In genomic region chr6:53347921-53348435, GRCh38 we compare ENCODE assay signal across 7 cellular contexts. TPM values are rescaled to one million over a fixed set of nuclear protein-coding genes. Genes with fewer than 3 reads are reported as not detected.
DNase-seq lines count a peak whose midpoint lies in the region; ATAC-seq and TF ChIP-seq lines count a peak whose summit lies in the region.

No MANE protein-coding gene starts in this region.

- no peak for TF ChIP-seq POLR2A in right lobe of liver (IDR thresholded peaks at IDR 0.05)

- intact Hi-C loops in dorsolateral prefrontal cortex (cut with DNase I) = loop anchor here (5.0 kb wide), 1 partner anchor 46 kb away; no protein-coding TSS in a partner anchor
- intact Hi-C loops in right lobe of liver (cut with DNase I) = no loop called here

- no peaks in the 10 kb centered on the region for H3K9me3 ChIP-seq in right lobe of liver

- H3K27me3 ChIP-seq in dorsolateral prefrontal cortex (no peaks in the 10 kb centered on the region), right lobe of liver (no peaks in the 10 kb centered on the region)

- TF ChIP-seq CTCF in dorsolateral prefrontal cortex (IDR thresholded peaks at IDR 0.05 in 54 of 56, conservative IDR thresholded peaks at IDR 0.05 in 2 of 56; ENCODE audit: low read depth in 1 of 56, partially characterized antibody in 56 of 56) (peak in 2 of 56 donors; percentile 5 to 13), right lobe of liver (IDR thresholded peaks at IDR 0.05) (no peak)

- DNase-seq in NCI-H2029 treated with DMSO at 0.1 percent for 48 hours (lab: John Stamatoyannopoulos, UW) (peak; percentile 27), dorsolateral prefrontal cortex (peak; percentile 48 to 83 (median 60)), right lobe of liver (peak; percentile 81 to 86 (median 82))
- peak; percentile 35 to 48 for DNase-seq in activated CD4-positive, alpha-beta T cell treated with anti-CD3 and anti-CD28 coated beads for 4 hours
- DNase-seq in stimulated activated CD4-positive, alpha-beta T cell treated with anti-CD3 and anti-CD28 coated beads, Interleukin-4, amount 100 ng/mL, for 4 hours = peak; percentile 37 to 40

- H3K27ac ChIP-seq in dorsolateral prefrontal cortex (peak overlapping the region; percentile 79 to 99 (median 98)), right lobe of liver (peak overlapping the region; percentile 96 to 99 (median 98))

- ATAC-seq in GM18498 (IDR thresholded peaks at IDR 0.05; ENCODE audit: unreplicated experiment) (peak; percentile 20), HG02759 (IDR thresholded peaks at IDR 0.05; ENCODE audit: unreplicated experiment) (peak; percentile 18), right lobe of liver (peak; percentile 64 to 84 (median 72))

- H3K4me1 ChIP-seq in right lobe of liver = peaks cover 0 to 22% (median 11%) of the 10 kb centered on the region in 4 donors

- WGBS in right lobe of liver (ENCODE audit: insufficient coverage, low coverage, low lambda C conversion rate, missing lambda C conversion rate) = 0% methylated on average over 10 of the region's 50 CpGs

- H3K36me3 ChIP-seq in right lobe of liver = no peaks in the 10 kb centered on the region

- peak overlapping the region; percentile 64 to 100 (median 94) for H3K4me3 ChIP-seq in dorsolateral prefrontal cortex
- peak overlapping the region; percentile 73 to 92 (median 89) for H3K4me3 ChIP-seq in right lobe of liver

RNA-seq across cellular contexts. Expression of gene ELOVL5, which starts 0.8 kb away (rescaled TPM):
- total RNA-seq in dorsolateral prefrontal cortex = 100 to 1,000 TPM in 10 of 120 experiments, 10 to 100 TPM in 110; 39.4 to 153 (median 66.8) TPM
- 100 to 1,000 TPM in 1 of 6 experiments, 10 to 100 TPM in 5; 48.5 to 117 (median 55.7) TPM for total RNA-seq in right lobe of liver

Comparison
In these comparisons a context has a peak if more than half of its experiments do, and no peak if none do; other contexts are left out.
1. Peak in every context shown above with its lines: DNase-seq, ATAC-seq, H3K4me3 ChIP-seq and H3K27ac ChIP-seq.
2. ATAC-seq: peak in every context shown above with its lines; median percentile 72 in right lobe of liver; 20 in GM18498; 18 in HG02759.
3. DNase-seq: peak in every context shown above with its lines; median percentile 82 in right lobe of liver; 60 in dorsolateral prefrontal cortex; 42 in activated CD4-positive, alpha-beta T cell treated with anti-CD3 and anti-CD28 coated beads for 4 hours; 38 in stimulated activated CD4-positive, alpha-beta T cell treated with anti-CD3 and anti-CD28 coated beads, Interleukin-4, amount 100 ng/mL, for 4 hours; 27 in NCI-H2029 treated with DMSO at 0.1 percent for 48 hours.
4. intact Hi-C loops: an anchor here in dorsolateral prefrontal cortex (5.0 kb wide); none called in right lobe of liver.